26 cellular contexts compared by ENCODE assay signal in the genomic region with DNA sequence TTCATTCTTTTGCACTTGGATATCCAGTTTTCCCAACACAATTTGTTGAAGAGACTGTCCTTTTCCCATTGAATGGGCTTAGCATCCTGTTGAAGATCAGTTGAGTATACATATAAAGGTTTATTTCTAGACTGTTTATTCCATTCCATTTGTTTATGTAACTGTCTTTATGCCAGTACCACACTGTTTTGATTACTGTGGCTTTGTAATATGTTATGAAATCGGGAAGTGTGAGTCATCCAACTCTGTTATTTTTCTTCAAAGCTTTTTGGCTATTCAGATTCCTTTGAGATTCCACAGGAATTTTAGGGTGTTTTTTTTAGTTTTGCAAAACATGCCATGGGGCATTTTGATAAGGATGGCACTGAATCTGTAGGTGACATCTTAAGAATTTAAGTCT.
"Had no signal": no experiment of that assay in that cellular context is flagged by ENCODE, and none has a peak within 500 bp of the region (broad histone marks: within the 10 kb centered on the region; RNA-seq: fewer than 3 reads in every experiment).

No MANE protein-coding gene starts in this region.

- DNase-seq: activated CD4-positive, alpha-beta T cell treated with anti-CD3 and anti-CD28 coated beads, Interleukin-2, amount 10 ng/mL, durations not matched to agents 24 days and 14 days; activated CD4-positive, alpha-beta T cell treated with anti-CD3 and anti-CD28 coated beads, Interleukin-2, amount 50 U/mL, for 4 hours; activated CD8-positive, alpha-beta T cell treated with anti-CD3 and anti-CD28 coated beads for 36 hours; activated effector memory CD4-positive, alpha-beta T cell treated with anti-CD3 and anti-CD28 coated beads, Interleukin-2, amount 50 U/mL, for 16 hours; activated naive CD4-positive, alpha-beta T cell; activated naive CD4-positive, alpha-beta T cell treated with anti-CD3 and anti-CD28 coated beads, Interleukin-2, amount 50 U/mL, for 16 hours; activated naive CD8-positive, alpha-beta T cell treated with anti-CD3 and anti-CD28 coated beads for 36 hours; activated T-cell treated with anti-CD3 and anti-CD28 coated beads, Interleukin-2, amount 50 U/mL, for 1 hour; activated T-cell treated with anti-CD3 and anti-CD28 coated beads, Interleukin-2, amount 50 U/mL, for 72 hours; amniotic stem cell; aorta; NCI-H1105; NCI-H1436; NCI-H1694; NCI-H1930; NCI-H510A; NCI-H526; NCI-H748 treated with DMSO at 0.1 percent for 48 hours; NK-92 treated with Interleukin-12 subunit alpha and Interleukin-12 subunit beta, amount 100 ng/mL, for 24 hours; PC-9; Right ventricle myocardium superior had no signal

- FAIRE-seq: RCC 7860, TTC549 had no signal

- H3K4me2 ChIP-seq: PC-9 had no signal

- H3K27ac ChIP-seq: breast epithelium, PC-9, SK-N-MC had no signal

- H3K4me3 ChIP-seq: breast epithelium, PC-9, SK-N-MC had no signal

- H3K4me1 ChIP-seq: breast epithelium had no signal

- ATAC-seq: activated CD8-positive, alpha-beta T cell treated with anti-CD3 and anti-CD28 coated beads for 36 hours; activated T-cell treated with anti-CD3 and anti-CD28 coated beads, Interleukin-2, amount 50 U/mL, for 72 hours; activated T-helper 17 cell treated with anti-CD3 and anti-CD28 coated beads, Interleukin-2, amount 50 U/mL, for 72 hours had no signal

- H3K36me3 ChIP-seq: breast epithelium had no signal

- H2AFZ ChIP-seq: PC-9 had no signal
